In genomic region chr20:5557123-5557522, GRCh38 we compare ENCODE assay signal across 1 cellular context.
TF ChIP-seq lines count a peak whose summit lies in the region.

No MANE protein-coding gene starts in this region.

TF ChIP-seq in H1, 55 proteins besides CTCF, POLR2A, EP300 and RAD21:
- TF ChIP-seq CHD7 (IDR thresholded peaks at IDR 0.05; ENCODE audit: insufficient replicate concordance, low read length) (no peak), GTF2F1 (IDR thresholded peaks at IDR 0.05; ENCODE audit: borderline replicate concordance, low read depth, low read length) (no peak), TBP (IDR thresholded peaks at IDR 0.05; ENCODE audit: low read depth, low read length) (no peak), USF2 (IDR thresholded peaks at IDR 0.05; ENCODE audit: low read length) (no peak), MAX (IDR thresholded peaks at IDR 0.05) (no peak), HDAC2 (IDR thresholded peaks at IDR 0.05; ENCODE audit: borderline replicate concordance in 1 of 2, low read depth in 2 of 2, low read length in 2 of 2) (no peak), SP4 (IDR thresholded peaks at IDR 0.05; ENCODE audit: low read length) (no peak)
